ENCODE assay signal across 14 cellular contexts in the genomic region with DNA sequence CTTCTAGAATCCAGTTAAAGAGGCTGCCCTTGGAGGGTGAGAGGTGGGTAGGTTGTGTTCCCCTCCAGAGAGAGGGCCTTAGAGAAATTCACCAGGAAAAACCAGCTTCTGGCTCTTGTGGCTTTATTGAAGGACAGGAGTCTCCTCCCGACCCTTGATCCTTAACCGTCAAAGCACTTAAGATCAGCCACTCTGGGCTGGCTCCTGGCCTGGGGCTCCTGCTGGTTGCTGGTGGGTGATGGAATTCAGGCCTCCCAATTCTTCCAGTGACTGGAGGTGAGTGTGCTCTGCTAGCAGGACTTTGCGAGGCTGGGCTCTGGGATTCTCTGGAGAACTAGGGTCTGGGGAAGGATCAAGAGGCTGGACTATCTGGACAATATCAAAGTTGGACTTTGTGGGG.
A peak's percentile ranks its signal among the peaks of the same experiment; 100 is the strongest.
DNase-seq lines count a peak whose midpoint lies in the region; ATAC-seq and TF ChIP-seq lines count a peak whose summit lies in the region.
"Had no signal": no experiment of that assay in that cellular context is flagged by ENCODE, and none has a peak within 500 bp of the region (broad histone marks: within the 10 kb centered on the region; RNA-seq: fewer than 3 reads in every experiment).

No MANE protein-coding gene starts in this region.

- H3K79me2 ChIP-seq in GM23338 (replicated peaks; ENCODE audit: insufficient read depth), result no peaks in the 10 kb centered on the region

- DNase-seq in GM23338 (ENCODE audit: low spot score) (peak; percentile 2), iPS-NIHi7 (ENCODE audit: extremely low spot score) (peak; percentile 35), G401 (ENCODE audit: low spot score) (no peak)
- DNase-seq: C1 segment of cervical spinal cord; CD4-positive, alpha-beta T cell; DMS79; GDM1; IMR-90 had no signal

- H3K27ac ChIP-seq in GM23338 (ENCODE audit: low read depth) (no peak overlapping the region), mucosa of rectum (ENCODE audit: low read depth in 2 of 2, low read length in 2 of 2) (peak overlapping the region; percentile 46 to 81)

- H3K36me3 ChIP-seq in GM23338 (ENCODE audit: insufficient read depth) (no peaks in the 10 kb centered on the region), mucosa of rectum (ENCODE audit: control insufficient read depth in 2 of 2, insufficient read depth in 2 of 2, low read length in 2 of 2) (no peaks in the 10 kb centered on the region)

- no peaks in the 10 kb centered on the region for H3F3A ChIP-seq in GM23338 (replicated peaks; ENCODE audit: low read depth)

- H2AFZ ChIP-seq in GM23338, result no peak overlapping the region

- H4K20me1 ChIP-seq in GM23338 (replicated peaks; ENCODE audit: insufficient read depth), result no peaks in the 10 kb centered on the region

- no peak overlapping the region for H3K27ac Mint-ChIP-seq in GM23338
- H3K27ac Mint-ChIP-seq: B cell; CD4-positive, alpha-beta T cell had no signal

- H3K27me3 Mint-ChIP-seq in GM23338 (ENCODE audit: insufficient read depth, low read depth, poor library complexity), result peaks cover 2% of the 10 kb centered on the region
- H3K27me3 Mint-ChIP-seq: B cell had no signal

- peaks cover 6% of the 10 kb centered on the region; the same call in 1 of the 3 replicates for H3K36me3 Mint-ChIP-seq in GM23338 (ENCODE audit: low read depth)

- H3K9me2 ChIP-seq in GM23338 (ENCODE audit: insufficient read depth), result no peaks in the 10 kb centered on the region

- H3K9me3 ChIP-seq in mucosa of rectum (ENCODE audit: control insufficient read depth in 2 of 2, low read length in 2 of 2), result no peaks in the 10 kb centered on the region

- ATAC-seq in GM23338 (no peak), GM18867 (IDR thresholded peaks at IDR 0.05; ENCODE audit: unreplicated experiment) (no peak), GM21515 (IDR thresholded peaks at IDR 0.05; ENCODE audit: unreplicated experiment) (no peak), HG02840 (IDR thresholded peaks at IDR 0.05; ENCODE audit: low FRiP score, unreplicated experiment) (no peak)
- ATAC-seq: HCT116 had no signal

- no peak for TF ChIP-seq CTCF in GM23338 (conservative IDR thresholded peaks at IDR 0.05; ENCODE audit: low read depth in 2 of 2)

- H3K4me3 ChIP-seq in GM23338 (no peak overlapping the region), mucosa of rectum (ENCODE audit: low read length in 2 of 2) (peak overlapping the region; percentile 46 to 59)

- in situ Hi-C loops in G401 (cut with HindIII; ENCODE audit: low sequenced_read_pairs), result no loop called here

- H3K4me1 Mint-ChIP-seq in GM23338, result no peaks in the 10 kb centered on the region
- H3K4me1 Mint-ChIP-seq: B cell had no signal

- no peaks in the 10 kb centered on the region for H3K4me1 ChIP-seq in GM23338 (ENCODE audit: insufficient read depth)
- H3K4me1 ChIP-seq in mucosa of rectum (ENCODE audit: control insufficient read depth in 2 of 2, insufficient read depth in 2 of 2, low read length in 2 of 2), result peaks cover 10 to 23% of the 10 kb centered on the region in 2 donors

- H3K4me2 ChIP-seq in GM23338, result no peak overlapping the region

- peak overlapping the region in 1 of 2 donors; percentile 33 for H3K9ac ChIP-seq in mucosa of rectum (ENCODE audit: low read depth in 1 of 2, low read length in 2 of 2)

- no peak overlapping the region for H3K4me3 Mint-ChIP-seq in GM23338
- H3K4me3 Mint-ChIP-seq: B cell; CD4-positive, alpha-beta T cell had no signal

- peaks cover 37% of the 10 kb centered on the region for H3K9me3 Mint-ChIP-seq in GM23338
- H3K9me3 Mint-ChIP-seq: CD4-positive, alpha-beta T cell had no signal

- H3K27me3 ChIP-seq in GM23338 (ENCODE audit: insufficient read depth) (no peaks in the 10 kb centered on the region), mucosa of rectum (ENCODE audit: control insufficient read depth in 2 of 2, insufficient read depth in 2 of 2, low read length in 2 of 2) (no peaks in the 10 kb centered on the region)

TF ChIP-seq in GM23338, 12 proteins besides CTCF, POLR2A, EP300 and RAD21 (continues in another document):
- TF ChIP-seq CREB1 (CRISPR knock-in tag; IDR thresholded peaks at IDR 0.05; ENCODE audit: low read depth) (no peak), POLR2AphosphoS5 (IDR thresholded peaks at IDR 0.05; ENCODE audit: low read depth) (no peak), ZNF114 (CRISPR knock-in tag; IDR thresholded peaks at IDR 0.05) (no peak), EZH2phosphoT487 (IDR thresholded peaks at IDR 0.05; ENCODE audit: unreplicated experiment) (no peak), EZH2 (IDR thresholded peaks at IDR 0.05; ENCODE audit: low read depth, unreplicated experiment) (no peak), STAT1 (IDR thresholded peaks at IDR 0.05; ENCODE audit: unreplicated experiment) (no peak), JUNB (IDR thresholded peaks at IDR 0.05; ENCODE audit: unreplicated experiment) (no peak), ZNF331 (CRISPR knock-in tag; IDR thresholded peaks at IDR 0.05; ENCODE audit: low read depth) (no peak), REST (IDR thresholded peaks at IDR 0.05; ENCODE audit: unreplicated experiment) (no peak), NANOG (IDR thresholded peaks at IDR 0.05; ENCODE audit: borderline replicate concordance) (no peak)
- TF ChIP-seq, protein P1, sequence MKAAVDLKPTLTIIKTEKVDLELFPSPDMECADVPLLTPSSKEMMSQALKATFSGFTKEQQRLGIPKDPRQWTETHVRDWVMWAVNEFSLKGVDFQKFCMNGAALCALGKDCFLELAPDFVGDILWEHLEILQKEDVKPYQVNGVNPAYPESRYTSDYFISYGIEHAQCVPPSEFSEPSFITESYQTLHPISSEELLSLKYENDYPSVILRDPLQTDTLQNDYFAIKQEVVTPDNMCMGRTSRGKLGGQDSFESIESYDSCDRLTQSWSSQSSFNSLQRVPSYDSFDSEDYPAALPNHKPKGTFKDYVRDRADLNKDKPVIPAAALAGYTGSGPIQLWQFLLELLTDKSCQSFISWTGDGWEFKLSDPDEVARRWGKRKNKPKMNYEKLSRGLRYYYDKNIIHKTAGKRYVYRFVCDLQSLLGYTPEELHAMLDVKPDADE (IDR thresholded peaks at IDR 0.05), result no peak
